8 cellular contexts compared by ENCODE assay signal in the genomic region with DNA sequence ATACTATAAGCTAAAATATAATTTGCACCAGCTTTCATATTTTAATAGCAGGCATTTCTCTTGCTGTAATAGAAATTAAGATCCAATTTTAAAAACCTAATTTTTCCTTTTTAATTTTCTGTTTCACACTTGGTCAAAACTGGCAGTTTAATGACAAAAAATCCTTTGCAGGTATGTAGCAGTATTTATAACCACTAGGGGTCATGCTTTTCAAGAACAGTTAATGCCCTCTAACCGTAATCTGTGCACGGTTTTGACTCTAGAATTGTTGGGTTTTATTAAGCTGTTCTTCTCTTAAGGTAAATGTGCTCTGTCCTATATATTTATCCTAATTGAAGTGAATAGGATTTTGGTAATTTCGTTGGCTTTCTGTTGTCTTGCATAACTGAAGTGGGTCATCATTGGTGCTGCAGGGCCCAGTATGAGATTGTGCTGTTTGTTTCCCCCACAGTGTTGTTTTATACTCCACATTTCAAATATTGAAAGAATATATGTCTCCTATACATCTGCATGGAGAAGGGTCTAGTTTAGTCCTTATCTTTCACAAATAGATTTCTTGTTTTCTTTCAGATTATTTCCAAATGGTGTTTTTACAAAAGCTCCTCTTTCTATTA.
DNase-seq lines count a peak whose midpoint lies in the region; ATAC-seq and TF ChIP-seq lines count a peak whose summit lies in the region.

No MANE protein-coding gene starts in this region.

- H3K79me2 ChIP-seq in Karpas-422 (ENCODE audit: low read length) = peaks cover 19% of the 10 kb centered on the region

- no peaks in the 10 kb centered on the region for H3K4me1 Mint-ChIP-seq in WTC11
- peaks cover 0 to 4% of the 10 kb centered on the region in 2 donors for H3K4me1 Mint-ChIP-seq in stimulated activated naive B cell treated with anti-CD40 and anti-IgM and Interleukin-4, amounts not matched to agents 10 μg/mL and 1 μg/mL and 100 μg/mL, for 72 hours
- no peaks in the 10 kb centered on the region for H3K4me1 Mint-ChIP-seq in activated T-cell treated with anti-CD3 and anti-CD28 coated beads, Interleukin-2, amount 50 U/mL, for 4 hours (ENCODE audit: low read depth)

- no peak overlapping the region for H3K9ac ChIP-seq in Karpas-422 (ENCODE audit: low read length)

- DNase-seq in GM03348 (ENCODE audit: low spot score) (peak; percentile 47), Karpas-422 (peak; percentile 78), WTC11 (ENCODE audit: low spot score) (no peak), right cardiac atrium (no peak), DMS153 (lab: John Stamatoyannopoulos, UW) (no peak)
- no peak for DNase-seq in stimulated activated naive B cell treated with anti-CD40 and anti-IgM and Interleukin-4, amounts not matched to agents 10 μg/mL and 1 μg/mL and 100 μg/mL, for 72 hours
- DNase-seq in activated T-cell treated with anti-CD3 and anti-CD28 coated beads, Interleukin-2, amount 50 U/mL, for 4 hours = no peak
- DNase-seq in central memory CD4-positive, alpha-beta T cell = no peak

- no peak overlapping the region for H3K4me3 Mint-ChIP-seq in WTC11
- H3K4me3 Mint-ChIP-seq in stimulated activated naive B cell treated with anti-CD40 and anti-IgM and Interleukin-4, amounts not matched to agents 10 μg/mL and 1 μg/mL and 100 μg/mL, for 72 hours = no peak overlapping the region
- no peak overlapping the region for H3K4me3 Mint-ChIP-seq in activated T-cell treated with anti-CD3 and anti-CD28 coated beads, Interleukin-2, amount 50 U/mL, for 4 hours

- peaks cover 14% of the 10 kb centered on the region for H3K4me1 ChIP-seq in Karpas-422 (ENCODE audit: low read length)
- H3K4me1 ChIP-seq in right cardiac atrium (ENCODE audit: control insufficient read depth, insufficient read depth, low read length) = no peaks in the 10 kb centered on the region

- H2AFZ ChIP-seq in Karpas-422 (ENCODE audit: low read length) = no peak overlapping the region

- H3K27ac Mint-ChIP-seq in WTC11 = no peak overlapping the region
- no peak overlapping the region for H3K27ac Mint-ChIP-seq in stimulated activated naive B cell treated with anti-CD40 and anti-IgM and Interleukin-4, amounts not matched to agents 10 μg/mL and 1 μg/mL and 100 μg/mL, for 72 hours

- POLR2A ChIA-PET in WTC11 (lab: Charles Lee) = interaction anchor here (0.6 kb wide), 1 partner anchor 161 kb away, joined by 3 read pairs; no protein-coding TSS in a partner anchor

- 12% methylated on average over 3 of the region's 3 CpGs for WGBS in right cardiac atrium

- CTCF ChIA-PET in WTC11 (lab: Charles Lee) = interaction anchor here (0.7 to 1.3 kb wide), 3 partner anchors 44 to 147 kb away, joined by 3 to 6 read pairs (median 4); no protein-coding TSS in a partner anchor

- H3K9me3 ChIP-seq in Karpas-422 (ENCODE audit: low read length) = no peaks in the 10 kb centered on the region
- no peaks in the 10 kb centered on the region for H3K9me3 ChIP-seq in right cardiac atrium (ENCODE audit: control insufficient read depth, low read length)

- H3K4me3 ChIP-seq in Karpas-422 (ENCODE audit: low read length) (no peak overlapping the region), right cardiac atrium (ENCODE audit: low read length) (no peak overlapping the region)

- intact Hi-C loops in right cardiac atrium (cut with DNase I) = loop anchor here in 1 of 4 donors (10.0 kb wide), 1 partner anchor 497 kb away; no protein-coding TSS in a partner anchor

- peak; percentile 61 for TF ChIP-seq CTCF in WTC11 (IDR thresholded peaks at IDR 0.05)

- no peaks in the 10 kb centered on the region for H3K9me2 ChIP-seq in Karpas-422 (replicated peaks; ENCODE audit: insufficient read depth, low read length)

- H3K27me3 ChIP-seq in Karpas-422 (ENCODE audit: low read length) (no peaks in the 10 kb centered on the region), right cardiac atrium (ENCODE audit: control insufficient read depth, insufficient read depth) (no peaks in the 10 kb centered on the region)

- H3K27ac ChIP-seq in Karpas-422 (ENCODE audit: low read length) (no peak overlapping the region), right cardiac atrium (ENCODE audit: low read length) (no peak overlapping the region)

- H3K27me3 Mint-ChIP-seq in WTC11 (ENCODE audit: low read depth) = no peaks in the 10 kb centered on the region
- no peaks in the 10 kb centered on the region for H3K27me3 Mint-ChIP-seq in stimulated activated naive B cell treated with anti-CD40 and anti-IgM and Interleukin-4, amounts not matched to agents 10 μg/mL and 1 μg/mL and 100 μg/mL, for 72 hours
- no peaks in the 10 kb centered on the region for H3K27me3 Mint-ChIP-seq in activated T-cell treated with anti-CD3 and anti-CD28 coated beads, Interleukin-2, amount 50 U/mL, for 4 hours (ENCODE audit: low read depth)

- no peaks in the 10 kb centered on the region for H4K20me1 ChIP-seq in Karpas-422 (ENCODE audit: insufficient read depth, low read depth, low read length)

- no peak overlapping the region for H3K4me2 ChIP-seq in Karpas-422 (ENCODE audit: low read depth, low read length, poor library complexity, severe bottlenecking)

- H3K36me3 Mint-ChIP-seq in WTC11 = no peaks in the 10 kb centered on the region; the same call in 1 of the 2 replicates
- H3K36me3 Mint-ChIP-seq in stimulated activated naive B cell treated with anti-CD40 and anti-IgM and Interleukin-4, amounts not matched to agents 10 μg/mL and 1 μg/mL and 100 μg/mL, for 72 hours = peaks cover 8 to 11% of the 10 kb centered on the region in 2 donors
- H3K36me3 Mint-ChIP-seq in activated T-cell treated with anti-CD3 and anti-CD28 coated beads, Interleukin-2, amount 50 U/mL, for 4 hours (ENCODE audit: insufficient read depth) = peaks cover 25% of the 10 kb centered on the region

- H3K9me3 Mint-ChIP-seq in WTC11 = no peaks in the 10 kb centered on the region
- no peaks in the 10 kb centered on the region for H3K9me3 Mint-ChIP-seq in stimulated activated naive B cell treated with anti-CD40 and anti-IgM and Interleukin-4, amounts not matched to agents 10 μg/mL and 1 μg/mL and 100 μg/mL, for 72 hours
- no peaks in the 10 kb centered on the region for H3K9me3 Mint-ChIP-seq in activated T-cell treated with anti-CD3 and anti-CD28 coated beads, Interleukin-2, amount 50 U/mL, for 4 hours

- no peaks in the 10 kb centered on the region for H3K36me3 ChIP-seq in Karpas-422 (ENCODE audit: insufficient read depth, low read length)

- ATAC-seq in WTC11 (peak; percentile 53; the same call in 1 of the 2 replicates), right cardiac atrium (peak; percentile 40 to 67)
- ATAC-seq in stimulated activated naive B cell treated with anti-CD40 and anti-IgM and Interleukin-4, amounts not matched to agents 10 μg/mL and 1 μg/mL and 100 μg/mL, for 72 hours (replicated peaks) = peak; percentile 69 to 71
- ATAC-seq in activated T-cell treated with anti-CD3 and anti-CD28 coated beads, Interleukin-2, amount 50 U/mL, for 4 hours = no peak

TF ChIP-seq in WTC11, 78 proteins besides CTCF, POLR2A, EP300 and RAD21:
- TF ChIP-seq NR2C2 (CRISPR knock-in tag; IDR thresholded peaks at IDR 0.05) (no peak), ZNF671 (CRISPR knock-in tag; IDR thresholded peaks at IDR 0.05) (no peak), SMAD3 (CRISPR knock-in tag; IDR thresholded peaks at IDR 0.05; ENCODE audit: borderline replicate concordance) (no peak), JAZF1 (CRISPR knock-in tag; IDR thresholded peaks at IDR 0.05) (no peak)
- TF ChIP-seq, protein P1, sequence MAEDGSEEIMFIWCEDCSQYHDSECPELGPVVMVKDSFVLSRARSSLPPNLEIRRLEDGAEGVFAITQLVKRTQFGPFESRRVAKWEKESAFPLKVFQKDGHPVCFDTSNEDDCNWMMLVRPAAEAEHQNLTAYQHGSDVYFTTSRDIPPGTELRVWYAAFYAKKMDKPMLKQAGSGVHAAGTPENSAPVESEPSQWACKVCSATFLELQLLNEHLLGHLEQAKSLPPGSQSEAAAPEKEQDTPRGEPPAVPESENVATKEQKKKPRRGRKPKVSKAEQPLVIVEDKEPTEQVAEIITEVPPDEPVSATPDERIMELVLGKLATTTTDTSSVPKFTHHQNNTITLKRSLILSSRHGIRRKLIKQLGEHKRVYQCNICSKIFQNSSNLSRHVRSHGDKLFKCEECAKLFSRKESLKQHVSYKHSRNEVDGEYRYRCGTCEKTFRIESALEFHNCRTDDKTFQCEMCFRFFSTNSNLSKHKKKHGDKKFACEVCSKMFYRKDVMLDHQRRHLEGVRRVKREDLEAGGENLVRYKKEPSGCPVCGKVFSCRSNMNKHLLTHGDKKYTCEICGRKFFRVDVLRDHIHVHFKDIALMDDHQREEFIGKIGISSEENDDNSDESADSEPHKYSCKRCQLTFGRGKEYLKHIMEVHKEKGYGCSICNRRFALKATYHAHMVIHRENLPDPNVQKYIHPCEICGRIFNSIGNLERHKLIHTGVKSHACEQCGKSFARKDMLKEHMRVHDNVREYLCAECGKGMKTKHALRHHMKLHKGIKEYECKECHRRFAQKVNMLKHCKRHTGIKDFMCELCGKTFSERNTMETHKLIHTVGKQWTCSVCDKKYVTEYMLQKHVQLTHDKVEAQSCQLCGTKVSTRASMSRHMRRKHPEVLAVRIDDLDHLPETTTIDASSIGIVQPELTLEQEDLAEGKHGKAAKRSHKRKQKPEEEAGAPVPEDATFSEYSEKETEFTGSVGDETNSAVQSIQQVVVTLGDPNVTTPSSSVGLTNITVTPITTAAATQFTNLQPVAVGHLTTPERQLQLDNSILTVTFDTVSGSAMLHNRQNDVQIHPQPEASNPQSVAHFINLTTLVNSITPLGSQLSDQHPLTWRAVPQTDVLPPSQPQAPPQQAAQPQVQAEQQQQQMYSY (CRISPR knock-in tag; IDR thresholded peaks at IDR 0.05) = no peak

Comparison
In these comparisons a context has a peak if more than half of its experiments do, and no peak if none do; other contexts are left out.
1. DNase-seq: peak in GM03348 (single experiment) and Karpas-422 (single experiment); none in WTC11 (single experiment), right cardiac atrium (0 of 3), stimulated activated naive B cell treated with anti-CD40 and anti-IgM and Interleukin-4, amounts not matched to agents 10 μg/mL and 1 μg/mL and 100 μg/mL, for 72 hours (single experiment), activated T-cell treated with anti-CD3 and anti-CD28 coated beads, Interleukin-2, amount 50 U/mL, for 4 hours (single experiment), central memory CD4-positive, alpha-beta T cell (single experiment) and DMS153 (single experiment).
2. ATAC-seq: peak in WTC11 (single experiment), right cardiac atrium (2 of 2) and stimulated activated naive B cell treated with anti-CD40 and anti-IgM and Interleukin-4, amounts not matched to agents 10 μg/mL and 1 μg/mL and 100 μg/mL, for 72 hours (2 of 2); none in activated T-cell treated with anti-CD3 and anti-CD28 coated beads, Interleukin-2, amount 50 U/mL, for 4 hours (0 of 2).